ENCODE assay signal across 24 cellular contexts in genomic region chr5:125375143-125375542, GRCh38.
DNase-seq lines count a peak whose midpoint lies in the region; ATAC-seq, FAIRE-seq and TF ChIP-seq lines count a peak whose summit lies in the region.
"Had no signal": no experiment of that assay in that cellular context is flagged by ENCODE, and none has a peak within 500 bp of the region (broad histone marks: within the 10 kb centered on the region; RNA-seq: fewer than 3 reads in every experiment).

No MANE protein-coding gene starts in this region.

- H3K4me1 Mint-ChIP-seq in neural progenitor cell: peaks cover 74% of the 10 kb centered on the region
- H3K4me1 Mint-ChIP-seq: activated naive CD8-positive, alpha-beta T cell treated with anti-CD3 and anti-CD28 coated beads, Interleukin-2, amount 50 U/mL, for 24 hours had no signal

- FAIRE-seq in GM19239 (lab: Jason Lieb, UNC): no peak
- FAIRE-seq: bronchial epithelial cell, G401.6, GM12878 had no signal

- H3K36me3 ChIP-seq in neural progenitor cell (no peaks in the 10 kb centered on the region), A673 (ENCODE audit: insufficient read depth, low read length, poor library complexity, severe bottlenecking) (no peaks in the 10 kb centered on the region)
- H3K36me3 ChIP-seq: BLaER1, Peyer's patch, transverse colon had no signal

- no peaks in the 10 kb centered on the region for H3K27me3 ChIP-seq in neural progenitor cell
- no peaks in the 10 kb centered on the region for H3K27me3 ChIP-seq in A673 (replicated peaks; ENCODE audit: insufficient read depth, low read depth, low read length, poor library complexity)
- H3K27me3 ChIP-seq: BLaER1, foreskin keratinocyte, Peyer's patch, transverse colon had no signal

- H4K20me1 ChIP-seq in neural progenitor cell (ENCODE audit: low read depth): no peaks in the 10 kb centered on the region
- H4K20me1 ChIP-seq: BLaER1 had no signal

- H3K4me3 ChIP-seq in neural progenitor cell (no peak overlapping the region), A673 (ENCODE audit: low read depth, low read length, poor library complexity, severe bottlenecking) (no peak overlapping the region), coronary artery (no peak overlapping the region)
- H3K4me3 ChIP-seq: BLaER1, GM12878, Peyer's patch, transverse colon had no signal

- intact Hi-C loops in A673 (cut with micrococcal nuclease; ENCODE audit: unreplicated experiment): no loop called here

- no peak overlapping the region for H3K9ac ChIP-seq in neural progenitor cell
- H3K9ac ChIP-seq: BLaER1 had no signal

- CTCF ChIA-PET in A673 (lab: Charles Lee): no interaction called here

- H3K36me3 Mint-ChIP-seq in neural progenitor cell: peaks cover 5% of the 10 kb centered on the region
- H3K36me3 Mint-ChIP-seq: mesothelial cell of epicardium had no signal

- peaks cover 64% of the 10 kb centered on the region for H3F3A ChIP-seq in neural progenitor cell (ENCODE audit: low read depth)

- H3K27me3 Mint-ChIP-seq in neural progenitor cell (ENCODE audit: insufficient read depth, low read depth): no peaks in the 10 kb centered on the region
- H3K27me3 Mint-ChIP-seq: activated naive CD8-positive, alpha-beta T cell treated with anti-CD3 and anti-CD28 coated beads, Interleukin-2, amount 50 U/mL, for 24 hours had no signal

- H3K9me3 ChIP-seq in neural progenitor cell (ENCODE audit: low read depth) (no peaks in the 10 kb centered on the region), A673 (ENCODE audit: low read depth, low read length, poor library complexity, severe bottlenecking) (no peaks in the 10 kb centered on the region)
- H3K9me3 ChIP-seq: BLaER1, Peyer's patch, transverse colon had no signal

- H3K27ac ChIP-seq in neural progenitor cell: peak overlapping the region; percentile 11
- no peak overlapping the region for H3K27ac ChIP-seq in A673 (ENCODE audit: low read depth, low read length, poor library complexity, severe bottlenecking)
- H3K27ac ChIP-seq in coronary artery: no peak overlapping the region
- H3K27ac ChIP-seq: BLaER1, epithelial cell of prostate, foreskin keratinocyte, Peyer's patch, transverse colon had no signal

- DNase-seq in NCI-H1694 treated with DMSO at 0.1 percent for 48 hours (lab: John Stamatoyannopoulos, UW) (peak; percentile 19), NCI-H1694 (lab: John Stamatoyannopoulos, UW) (no peak), NOMO-1 treated with dmso at 0.1 percent for 144 hours (lab: John Stamatoyannopoulos, UW; ENCODE audit: unreplicated experiment) (peak; percentile 6), neural progenitor cell (ENCODE audit: low spot score) (no peak), GM19239 (ENCODE audit: insufficient read length, low spot score) (no peak), A673 (ENCODE audit: low spot score) (no peak), coronary artery (ENCODE audit: low spot score) (no peak)
- DNase-seq: activated naive CD8-positive, alpha-beta T cell treated with anti-CD3 and anti-CD28 coated beads, Interleukin-2, amount 50 U/mL, for 24 hours; activated T-cell treated with anti-CD3 and anti-CD28 coated beads, Interleukin-2, amount 50 U/mL, for 48 hours; dermis blood vessel endothelial cell; foreskin keratinocyte; HCEC 1CT; NCI-H187; Peyer's patch; right cardiac atrium; stimulated activated naive CD4-positive, alpha-beta T cell; transverse colon had no signal

- H3K4me1 ChIP-seq in neural progenitor cell (peaks cover 70% of the 10 kb centered on the region), A673 (ENCODE audit: insufficient read depth, low read length, poor library complexity, severe bottlenecking) (peaks cover 75% of the 10 kb centered on the region)
- H3K4me1 ChIP-seq: foreskin keratinocyte, Peyer's patch, transverse colon had no signal

- no TSS peak for BruUV-seq in A673 (replicated peaks; lab: Mats Ljungman, UMichigan)

- peak; percentile 60 for ATAC-seq in HG02884 (IDR thresholded peaks at IDR 0.05; ENCODE audit: unreplicated experiment)
- ATAC-seq: activated naive CD8-positive, alpha-beta T cell treated with anti-CD3 and anti-CD28 coated beads, Interleukin-2, amount 50 U/mL, for 24 hours; foreskin keratinocyte; GM12878; right cardiac atrium had no signal

- TF ChIP-seq CTCF in neural progenitor cell (IDR thresholded peaks at IDR 0.05) (no peak), A673 (conservative IDR thresholded peaks at IDR 0.05; ENCODE audit: low read depth, low read length) (no peak), coronary artery (IDR thresholded peaks at IDR 0.05) (no peak)

- H2AFZ ChIP-seq in neural progenitor cell (replicated peaks): no peak overlapping the region

- POLR2A ChIA-PET in A673 (lab: Charles Lee; ENCODE audit: low non-redundant PET): no interaction called here

- no peaks in the 10 kb centered on the region for H3K79me2 ChIP-seq in neural progenitor cell (ENCODE audit: low read depth)

- H3K4me3 Mint-ChIP-seq in neural progenitor cell: no peak overlapping the region
- H3K4me3 Mint-ChIP-seq: activated naive CD8-positive, alpha-beta T cell treated with anti-CD3 and anti-CD28 coated beads, Interleukin-2, amount 50 U/mL, for 24 hours; mesothelial cell of epicardium had no signal

- H3K4me2 ChIP-seq in neural progenitor cell: no peak overlapping the region
- H3K4me2 ChIP-seq: BLaER1 had no signal

- H3K9me3 Mint-ChIP-seq in neural progenitor cell: peaks cover 4% of the 10 kb centered on the region
- H3K9me3 Mint-ChIP-seq: mesothelial cell of epicardium had no signal

- peak overlapping the region; percentile 84 for H3K27ac Mint-ChIP-seq in neural progenitor cell
- H3K27ac Mint-ChIP-seq: activated naive CD8-positive, alpha-beta T cell treated with anti-CD3 and anti-CD28 coated beads, Interleukin-2, amount 50 U/mL, for 24 hours; mesothelial cell of epicardium had no signal

Comparison
In these comparisons a context has a peak if more than half of its experiments do, and no peak if none do; other contexts are left out.
1. DNase-seq: peak in NCI-H1694 treated with DMSO at 0.1 percent for 48 hours (single experiment) and NOMO-1 treated with dmso at 0.1 percent for 144 hours (single experiment); none in NCI-H1694 (single experiment), neural progenitor cell (single experiment), GM19239 (single experiment), A673 (single experiment) and coronary artery (single experiment).